In genomic region chr18:36300211-36300610, GRCh38 we compare ENCODE assay signal across 16 cellular contexts. TPM values are rescaled to one million over a fixed set of nuclear protein-coding genes. Genes with fewer than 3 reads are reported as not detected.
A peak's percentile ranks its signal among the peaks of the same experiment; 100 is the strongest.
DNase-seq lines count a peak whose midpoint lies in the region; ATAC-seq and TF ChIP-seq lines count a peak whose summit lies in the region.
"Had no signal": no experiment of that assay in that cellular context is flagged by ENCODE, and none has a peak within 500 bp of the region (broad histone marks: within the 10 kb centered on the region; RNA-seq: fewer than 3 reads in every experiment).

No MANE protein-coding gene starts in this region.

- H3K9me3 ChIP-seq in right cardiac atrium (ENCODE audit: control insufficient read depth, low read length) (no peaks in the 10 kb centered on the region), smooth muscle cell (replicated peaks; ENCODE audit: low read depth) (no peaks in the 10 kb centered on the region)
- H3K9me3 ChIP-seq: A549, BE2C had no signal

- no peaks in the 10 kb centered on the region for H3F3A ChIP-seq in smooth muscle cell (ENCODE audit: low read depth)

- H3K4me3 ChIP-seq in right cardiac atrium (ENCODE audit: low read length) (no peak overlapping the region), smooth muscle cell (no peak overlapping the region)
- H3K4me3 ChIP-seq: A549, GM23338 had no signal

- H3K9me3 Mint-ChIP-seq in brain, result peaks cover 0 to 5% (median 0%) of the 10 kb centered on the region in 5 experiments
- H3K9me3 Mint-ChIP-seq in nephron, result no peaks in the 10 kb centered on the region
- H3K9me3 Mint-ChIP-seq: CD4-positive, alpha-beta memory T cell; GM23338 had no signal

- DNase-seq in right cardiac atrium (no peak), cardiac septum (ENCODE audit: low spot score) (no peak), smooth muscle cell (lab: John Stamatoyannopoulos, UW; ENCODE audit: unreplicated experiment) (no peak), NCI-H82 (lab: John Stamatoyannopoulos, UW) (no peak), NK-92 (lab: John Stamatoyannopoulos, UW; ENCODE audit: unreplicated experiment) (no peak)
- DNase-seq: BE2C; CD4-positive, alpha-beta memory T cell; DMS79 treated with DMSO at 0.1 percent for 48 hours; EL; H7 had no signal

- WGBS in right cardiac atrium, result 77% methylated on average over 6 of the region's 6 CpGs
- WGBS in smooth muscle cell (ENCODE audit: low lambda C conversion rate), result 71% methylated on average over 6 of the region's 6 CpGs

- H3K4me1 Mint-ChIP-seq in brain (peaks cover 61% of the 10 kb centered on the region), nephron (peaks cover 39% of the 10 kb centered on the region)

- no peak overlapping the region for H3K4me2 ChIP-seq in smooth muscle cell
- H3K4me2 ChIP-seq: A549, GM23338 had no signal

- peak overlapping the region in 4 of 5 experiments; percentile 30 to 90 (median 86) for H3K4me3 Mint-ChIP-seq in brain
- H3K4me3 Mint-ChIP-seq in nephron, result peak overlapping the region; percentile 44 to 87 (median 85)
- H3K4me3 Mint-ChIP-seq: GM23338 had no signal

- intact Hi-C loops in right cardiac atrium (cut with DNase I), result loop anchor here in 1 of 4 donors (10.0 kb wide), 1 partner anchor 165 kb away; no protein-coding TSS in a partner anchor
- intact Hi-C loops in cardiac septum (cut with DNase I), result no loop called here

- H3K27ac Mint-ChIP-seq in brain (peak overlapping the region in 2 of 5 experiments; percentile 32 to 70), nephron (no peak overlapping the region)
- H3K27ac Mint-ChIP-seq: CD4-positive, alpha-beta memory T cell; GM23338 had no signal

- H3K36me3 Mint-ChIP-seq in brain (peaks cover 4% of the 10 kb centered on the region), nephron (ENCODE audit: low read depth) (no peaks in the 10 kb centered on the region)
- H3K36me3 Mint-ChIP-seq: CD4-positive, alpha-beta memory T cell had no signal

- TF ChIP-seq CTCF in brain (conservative IDR thresholded peaks at IDR 0.05) (no peak), nephron (IDR thresholded peaks at IDR 0.05; ENCODE audit: unreplicated experiment in 3 of 3) (no peak), smooth muscle cell (IDR thresholded peaks at IDR 0.05; ENCODE audit: borderline replicate concordance, insufficient read depth, poor library complexity, severe bottlenecking) (no peak)

- H3K79me2 ChIP-seq in smooth muscle cell (ENCODE audit: low read depth), result peaks cover 48% of the 10 kb centered on the region

- H3K4me1 ChIP-seq in right cardiac atrium (ENCODE audit: control insufficient read depth, insufficient read depth, low read length) (no peaks in the 10 kb centered on the region), smooth muscle cell (ENCODE audit: low read depth) (peaks cover 35% of the 10 kb centered on the region)
- H3K4me1 ChIP-seq: A549, BE2C had no signal

- H3K36me3 ChIP-seq in smooth muscle cell (ENCODE audit: low read depth), result no peaks in the 10 kb centered on the region
- H3K36me3 ChIP-seq: BE2C had no signal

- H3K27ac ChIP-seq in right cardiac atrium (ENCODE audit: low read length) (peak overlapping the region; percentile 42), smooth muscle cell (ENCODE audit: low read depth) (no peak overlapping the region)
- H3K27ac ChIP-seq: A549, C4-2B had no signal

- ATAC-seq in right cardiac atrium, result no peak
- ATAC-seq: A549, GM23338, HepG2 had no signal

- H3K27me3 ChIP-seq in right cardiac atrium (ENCODE audit: control insufficient read depth, insufficient read depth) (no peaks in the 10 kb centered on the region), smooth muscle cell (ENCODE audit: low read depth) (no peaks in the 10 kb centered on the region)

- no peaks in the 10 kb centered on the region for H3K27me3 Mint-ChIP-seq in brain
- H3K27me3 Mint-ChIP-seq in nephron (ENCODE audit: low read depth), result peaks cover 32% of the 10 kb centered on the region

- no peak overlapping the region for H3K9ac ChIP-seq in smooth muscle cell (ENCODE audit: low read depth)

- H4K20me1 ChIP-seq in smooth muscle cell (ENCODE audit: low read depth), result no peaks in the 10 kb centered on the region

- no peak overlapping the region for H2AFZ ChIP-seq in smooth muscle cell (ENCODE audit: low read depth)
- H2AFZ ChIP-seq: GM23338 had no signal

RNA-seq across cellular contexts. Expression of gene FHOD3, which starts 2.7 kb away (rescaled TPM):
- 100 to 1,000 TPM; 118 to 157 (median 142) TPM for total RNA-seq in right cardiac atrium
- polyA plus RNA-seq in right cardiac atrium, result 118 TPM
- 311 TPM for total RNA-seq in cardiac septum
- 15.2 TPM for polyA plus RNA-seq in brain (ENCODE audit: insufficient read depth, low read depth, low replicate concordance)
- total RNA-seq in smooth muscle cell, result 19.4 and 21.8 TPM in 2 replicates
- polyA plus RNA-seq in smooth muscle cell, result 6.3 and 8.6 TPM in 2 replicates
- total RNA-seq: CD4-positive, alpha-beta memory T cell had no signal
- polyA plus RNA-seq: CD4-positive, alpha-beta memory T cell; HepG2 had no signal
